Comparison of ENCODE assay signal across 19 cellular contexts in genomic region chr1:61230523-61230922, GRCh38.
DNase-seq lines count a peak whose midpoint lies in the region; ATAC-seq, FAIRE-seq and TF ChIP-seq lines count a peak whose summit lies in the region.
"Had no signal": no experiment of that assay in that cellular context is flagged by ENCODE, and none has a peak within 500 bp of the region (broad histone marks: within the 10 kb centered on the region; RNA-seq: fewer than 3 reads in every experiment).

No MANE protein-coding gene starts in this region.

- WGBS in body of pancreas, 2 donors, result 85 to 91% methylated on average over 3 of the region's 3 CpGs
- WGBS in pancreas, 2 donors, result 65 to 89% methylated on average over 3 of the region's 3 CpGs

- no peak overlapping the region for H3K27ac ChIP-seq in body of pancreas
- no peak overlapping the region for H3K27ac ChIP-seq in pancreas
- H3K27ac ChIP-seq: HL-60, KMS-11 had no signal

- no peaks in the 10 kb centered on the region for H3K27me3 ChIP-seq in body of pancreas
- H3K27me3 ChIP-seq in pancreas, result no peaks in the 10 kb centered on the region
- no peaks in the 10 kb centered on the region for H3K27me3 ChIP-seq in H7 (ENCODE audit: control insufficient read depth, insufficient read depth, low read length)

- DNase-seq in NCI-H69 (lab: John Stamatoyannopoulos, UW) (peak; percentile 78), body of pancreas (no peak), left lobe of liver (ENCODE audit: low spot score) (peak; percentile 62), pancreas (no peak), H7 (no peak), activated gamma-delta T cell (lab: John Stamatoyannopoulos, UW) (no peak)
- DNase-seq: CD8-positive, alpha-beta T cell; DND-41; GDM1; MG63; NCI-H1092 treated with DMSO at 0.1 percent for 48 hours; NCI-H1694; NK-92 treated with Interleukin-12 subunit alpha and Interleukin-12 subunit beta, amount 100 ng/mL, for 24 hours; PC-3 had no signal

- H3K4me3 ChIP-seq in body of pancreas, result no peak overlapping the region
- no peak overlapping the region for H3K4me3 ChIP-seq in pancreas
- no peak overlapping the region for H3K4me3 ChIP-seq in H7 (ENCODE audit: insufficient read depth, low read depth, low read length)
- H3K4me3 ChIP-seq: MG63 had no signal

- H3K4me1 ChIP-seq in body of pancreas (peaks cover 29% of the 10 kb centered on the region), pancreas (peaks cover 0 to 15% (median 6%) of the 10 kb centered on the region in 3 donors)

- H3K9me3 ChIP-seq in body of pancreas (no peaks in the 10 kb centered on the region), pancreas (no peaks in the 10 kb centered on the region)
- H3K9me3 ChIP-seq: MG63 had no signal

- TF ChIP-seq POLR2A in body of pancreas (IDR thresholded peaks at IDR 0.05), result no peak

- ATAC-seq in body of pancreas, result peak; percentile 27
- ATAC-seq in left lobe of liver, result peak; percentile 75
- ATAC-seq in pancreas, result peak in 3 of 4 donors; percentile 26 to 66 (median 60)
- ATAC-seq in GM21786 (IDR thresholded peaks at IDR 0.05; ENCODE audit: unreplicated experiment), result no peak
- ATAC-seq: CD8-positive, alpha-beta T cell; PC-3 had no signal

- intact Hi-C loops in body of pancreas (cut with DNase I) (no loop called here), pancreas (cut with DNase I) (no loop called here)

- TF ChIP-seq CTCF in body of pancreas (IDR thresholded peaks at IDR 0.05) (no peak), pancreas (IDR thresholded peaks at IDR 0.05) (no peak)

- no peak for FAIRE-seq in pancreas (lab: Jason Lieb, UNC)
- FAIRE-seq: GM12892, GM19239 had no signal

- no peaks in the 10 kb centered on the region for H3K36me3 ChIP-seq in body of pancreas (replicated peaks in 1 of 2; ENCODE audit: insufficient read depth in 1 of 2, low read depth in 2 of 2)
- no peaks in the 10 kb centered on the region for H3K36me3 ChIP-seq in pancreas
- H3K36me3 ChIP-seq in H7 (replicated peaks; ENCODE audit: control insufficient read depth, insufficient read depth, low read length), result no peaks in the 10 kb centered on the region
- H3K36me3 ChIP-seq: MG63 had no signal

Comparison
In these comparisons a context has a peak if more than half of its experiments do, and no peak if none do; other contexts are left out.
1. DNase-seq: peak in NCI-H69 (single experiment) and left lobe of liver (single experiment); none in body of pancreas (0 of 4), pancreas (0 of 6), H7 (single experiment) and activated gamma-delta T cell (single experiment).